Comparison of ENCODE assay signal across 24 cellular contexts in genomic region chrX:12930150-12930549, GRCh38. TPM values are rescaled to one million over a fixed set of nuclear protein-coding genes. Genes with fewer than 3 reads are reported as not detected.
A peak's percentile ranks its signal among the peaks of the same experiment; 100 is the strongest.
DNase-seq lines count a peak whose midpoint lies in the region; ATAC-seq, FAIRE-seq and TF ChIP-seq lines count a peak whose summit lies in the region.
"Had no signal": no experiment of that assay in that cellular context is flagged by ENCODE, and none has a peak within 500 bp of the region (broad histone marks: within the 10 kb centered on the region; RNA-seq: fewer than 3 reads in every experiment).

No MANE protein-coding gene starts in this region.

- no peak overlapping the region for H3K4me3 Mint-ChIP-seq in activated naive CD8-positive, alpha-beta T cell treated with anti-CD3 and anti-CD28 coated beads, Interleukin-2, amount 50 U/mL, for 24 hours
- H3K4me3 Mint-ChIP-seq in activated naive CD8-positive, alpha-beta T cell treated with anti-CD3 and anti-CD28 coated beads for 36 hours, result no peak overlapping the region
- H3K4me3 Mint-ChIP-seq in stimulated activated effector memory CD8-positive, alpha-beta T cell treated with anti-CD3 and anti-CD28 coated beads, Interleukin-12 subunit alpha, Interleukin-12 subunit beta, amount 100 ng/mL, for 72 hours, result no peak overlapping the region
- H3K4me3 Mint-ChIP-seq: CD14-positive monocyte; CD4-positive, alpha-beta memory T cell had no signal

- H3K79me2 ChIP-seq in K562 (ENCODE audit: control insufficient read depth, insufficient read depth, low read length), result no peaks in the 10 kb centered on the region

- no peak for TF ChIP-seq EP300 in K562 (IDR thresholded peaks at IDR 0.05; ENCODE audit: low read length)

- H3K4me2 ChIP-seq in K562 (ENCODE audit: insufficient read depth, low read length), result no peak overlapping the region
- H3K4me2 ChIP-seq: A549; BLaER1 treated with 17β-estradiol and CSF1 and Interleukin-3, amounts not matched to agents 10 nM and 100 nM had no signal

- peaks cover 18% of the 10 kb centered on the region for H3K4me1 Mint-ChIP-seq in activated naive CD8-positive, alpha-beta T cell treated with anti-CD3 and anti-CD28 coated beads, Interleukin-2, amount 50 U/mL, for 24 hours
- no peaks in the 10 kb centered on the region for H3K4me1 Mint-ChIP-seq in activated naive CD8-positive, alpha-beta T cell treated with anti-CD3 and anti-CD28 coated beads for 36 hours
- peaks cover 6% of the 10 kb centered on the region for H3K4me1 Mint-ChIP-seq in stimulated activated effector memory CD8-positive, alpha-beta T cell treated with anti-CD3 and anti-CD28 coated beads, Interleukin-12 subunit alpha, Interleukin-12 subunit beta, amount 100 ng/mL, for 72 hours
- H3K4me1 Mint-ChIP-seq: CD4-positive, alpha-beta memory T cell had no signal

- H3K27me3 Mint-ChIP-seq in activated naive CD8-positive, alpha-beta T cell treated with anti-CD3 and anti-CD28 coated beads, Interleukin-2, amount 50 U/mL, for 24 hours, result no peaks in the 10 kb centered on the region
- H3K27me3 Mint-ChIP-seq in activated naive CD8-positive, alpha-beta T cell treated with anti-CD3 and anti-CD28 coated beads for 36 hours, result no peaks in the 10 kb centered on the region

- H3K27ac ChIP-seq in K562 (ENCODE audit: extremely low read depth, low read depth, low read length), result no peak overlapping the region
- H3K27ac ChIP-seq in coronary artery, result no peak overlapping the region
- H3K27ac ChIP-seq: A549; BLaER1 treated with 17β-estradiol and CSF1 and Interleukin-3, amounts not matched to agents 10 nM and 100 nM; GM23248 had no signal

- no TSS peak for BruUV-seq in K562 (replicated peaks; lab: Mats Ljungman, UMichigan)

- FAIRE-seq in K562 (lab: Jason Lieb, UNC), result no peak
- FAIRE-seq: A549, G401.6, GM12878, GM19239, H1 had no signal

- H2AFZ ChIP-seq in K562 (ENCODE audit: low read depth, low read length), result no peak overlapping the region
- H2AFZ ChIP-seq: GM23248 had no signal

- no peak overlapping the region for H3K27ac Mint-ChIP-seq in activated naive CD8-positive, alpha-beta T cell treated with anti-CD3 and anti-CD28 coated beads, Interleukin-2, amount 50 U/mL, for 24 hours
- no peak overlapping the region for H3K27ac Mint-ChIP-seq in activated naive CD8-positive, alpha-beta T cell treated with anti-CD3 and anti-CD28 coated beads for 36 hours
- peak overlapping the region; percentile 37 for H3K27ac Mint-ChIP-seq in stimulated activated effector memory CD8-positive, alpha-beta T cell treated with anti-CD3 and anti-CD28 coated beads, Interleukin-12 subunit alpha, Interleukin-12 subunit beta, amount 100 ng/mL, for 72 hours
- H3K27ac Mint-ChIP-seq: CD4-positive, alpha-beta memory T cell had no signal

- H3K36me3 ChIP-seq in K562 (ENCODE audit: control insufficient read depth, insufficient read depth, low read length), result no peaks in the 10 kb centered on the region
- H3K36me3 ChIP-seq: BE2C; BLaER1 treated with 17β-estradiol and CSF1 and Interleukin-3, amounts not matched to agents 10 nM and 100 nM had no signal

- no peak for TF ChIP-seq CTCF in K562 (IDR thresholded peaks at IDR 0.05 in 2 of 3, conservative IDR thresholded peaks at IDR 0.05 in 1 of 3; ENCODE audit: insufficient read depth in 2 of 3, low read depth in 1 of 3, low read length in 3 of 3)
- no peak for TF ChIP-seq CTCF in coronary artery (IDR thresholded peaks at IDR 0.05)

- no peak overlapping the region for H3K4me3 ChIP-seq in K562
- no peak overlapping the region for H3K4me3 ChIP-seq in coronary artery
- H3K4me3 ChIP-seq: A549; BLaER1 treated with 17β-estradiol and CSF1 and Interleukin-3, amounts not matched to agents 10 nM and 100 nM; GM12878; GM23248 had no signal

- intact Hi-C loops in K562 (cut with micrococcal nuclease), result no loop called here

- 53% methylated on average over 2 of the region's 2 CpGs for WGBS in K562 (ENCODE audit: insufficient coverage, low coverage, missing lambda C conversion rate)

- peak; percentile 54 for ATAC-seq in activated naive CD8-positive, alpha-beta T cell treated with anti-CD3 and anti-CD28 coated beads, Interleukin-2, amount 50 U/mL, for 24 hours
- no peak for ATAC-seq in K562
- ATAC-seq in stimulated activated effector memory CD8-positive, alpha-beta T cell treated with anti-CD3 and anti-CD28 coated beads, Interleukin-12 subunit alpha, Interleukin-12 subunit beta, amount 100 ng/mL, for 72 hours, result peak; percentile 61
- ATAC-seq: A549, GM12878 had no signal

- no peaks in the 10 kb centered on the region for H3K36me3 Mint-ChIP-seq in activated naive CD8-positive, alpha-beta T cell treated with anti-CD3 and anti-CD28 coated beads, Interleukin-2, amount 50 U/mL, for 24 hours (ENCODE audit: low read depth)
- H3K36me3 Mint-ChIP-seq in activated naive CD8-positive, alpha-beta T cell treated with anti-CD3 and anti-CD28 coated beads for 36 hours, result no peaks in the 10 kb centered on the region
- no peaks in the 10 kb centered on the region for H3K36me3 Mint-ChIP-seq in stimulated activated effector memory CD8-positive, alpha-beta T cell treated with anti-CD3 and anti-CD28 coated beads, Interleukin-12 subunit alpha, Interleukin-12 subunit beta, amount 100 ng/mL, for 72 hours
- H3K36me3 Mint-ChIP-seq: CD14-positive monocyte; CD4-positive, alpha-beta memory T cell had no signal

- POLR2A ChIA-PET in K562 (lab: Yijun Ruan, JAX), result no interaction called here

- CTCF ChIA-PET in K562 (lab: Yijun Ruan, JAX; ENCODE audit: low intra/inter-chr PET ratio), result no interaction called here

- no peak overlapping the region for H3K9ac ChIP-seq in K562 (ENCODE audit: insufficient read depth in 1 of 2, low read depth in 2 of 2, low read length in 2 of 2)
- H3K9ac ChIP-seq: BLaER1 treated with 17β-estradiol and CSF1 and Interleukin-3, amounts not matched to agents 10 nM and 100 nM; GM23248 had no signal

- in situ Hi-C loops in K562 (cut with MboI), result no loop called here

- H4K20me1 ChIP-seq in K562 (replicated peaks; ENCODE audit: control insufficient read depth, insufficient read depth, low read length), result no peaks in the 10 kb centered on the region
- H4K20me1 ChIP-seq: BLaER1 treated with 17β-estradiol and CSF1 and Interleukin-3, amounts not matched to agents 10 nM and 100 nM had no signal

- TF ChIP-seq RAD21 in K562 (CRISPR knock-in tag; conservative IDR thresholded peaks at IDR 0.05 in 1 of 2, IDR thresholded peaks at IDR 0.05 in 1 of 2), result no peak

- no peak for TF ChIP-seq POLR2A in K562 (conservative IDR thresholded peaks at IDR 0.05)

- H3K9me1 ChIP-seq in K562 (ENCODE audit: control insufficient read depth, insufficient read depth, low read length), result no peaks in the 10 kb centered on the region

- H3K27me3 ChIP-seq in K562 (ENCODE audit: control insufficient read depth in 2 of 2, insufficient read depth in 2 of 2, low read length in 2 of 2), result no peaks in the 10 kb centered on the region
- H3K27me3 ChIP-seq: BE2C had no signal

- peaks cover 0 to 5% of the 10 kb centered on the region in 2 experiments; a peak in 2 of 5 replicates for H3K4me1 ChIP-seq in K562 (replicated peaks in 1 of 2; ENCODE audit: control insufficient read depth in 2 of 2, insufficient read depth in 2 of 2, low read length in 2 of 2)
- H3K4me1 ChIP-seq: A549, BE2C, Caco-2 had no signal

- no peaks in the 10 kb centered on the region for H3K9me3 ChIP-seq in K562 (replicated peaks; ENCODE audit: control insufficient read depth, insufficient read depth, low read depth, low read length)
- H3K9me3 ChIP-seq: A549, BE2C, Caco-2 had no signal

- H3K9me3 Mint-ChIP-seq in activated naive CD8-positive, alpha-beta T cell treated with anti-CD3 and anti-CD28 coated beads, Interleukin-2, amount 50 U/mL, for 24 hours, result no peaks in the 10 kb centered on the region
- H3K9me3 Mint-ChIP-seq in activated naive CD8-positive, alpha-beta T cell treated with anti-CD3 and anti-CD28 coated beads for 36 hours, result no peaks in the 10 kb centered on the region
- no peaks in the 10 kb centered on the region for H3K9me3 Mint-ChIP-seq in stimulated activated effector memory CD8-positive, alpha-beta T cell treated with anti-CD3 and anti-CD28 coated beads, Interleukin-12 subunit alpha, Interleukin-12 subunit beta, amount 100 ng/mL, for 72 hours

- DNase-seq in activated naive CD8-positive, alpha-beta T cell treated with anti-CD3 and anti-CD28 coated beads, Interleukin-2, amount 50 U/mL, for 24 hours, result no peak
- no peak for DNase-seq in activated naive CD8-positive, alpha-beta T cell treated with anti-CD3 and anti-CD28 coated beads for 36 hours
- DNase-seq in RPMI7951 (ENCODE audit: low read depth) (peak; percentile 10), K562 (ENCODE audit: extremely low read depth in 1 of 4, low spot score in 3 of 4) (no peak), coronary artery (ENCODE audit: low spot score) (no peak), CD1c-positive myeloid dendritic cell (ENCODE audit: extremely low spot score) (no peak)
- no peak for DNase-seq in stimulated activated effector memory CD8-positive, alpha-beta T cell treated with anti-CD3 and anti-CD28 coated beads, Interleukin-12 subunit alpha, Interleukin-12 subunit beta, amount 100 ng/mL, for 72 hours (ENCODE audit: low spot score in 2 of 2)
- DNase-seq: 8988T; ACHN; AML-193; BE2C; Caco-2; CD4-positive, alpha-beta memory T cell; DMS153; DND-41; GM23248; H7 had no signal

RNA-seq across cellular contexts. Expression of gene TLR8, which starts 23.7 kb away (rescaled TPM):
- not detected for total RNA-seq in activated naive CD8-positive, alpha-beta T cell treated with anti-CD3 and anti-CD28 coated beads for 36 hours
- not detected in 2 replicates for total RNA-seq in RPMI7951 (2014; rRNA removed; shearing (Covaris generic))
- total RNA-seq in K562 (2011; cell fraction: chromatin; rRNA removed; ENCODE audit: low replicate concordance), result not detected in 2 replicates
- total RNA-seq in K562 (2011; cell fraction: nucleolus; rRNA removed), result not detected in 2 replicates
- not detected in 2 replicates for total RNA-seq in K562 (2011; cell fraction: nucleoplasm; rRNA removed)
- total RNA-seq in K562 (2014; rRNA removed) (not detected in 2 replicates), K562 (2014; rRNA removed; fragmentation: Illumina TruSeq; extraction: Trizol) (not detected in 2 replicates), K562 (2015; rRNA removed; fragmentation: Illumina TruSeq; extraction: Trizol) (not detected in 2 replicates), K562 (2021) (not detected in 2 replicates)
- polyA plus RNA-seq in K562 (2011; rRNA removed) (not detected in 2 replicates), K562 (2014; fragmentation: Illumina TruSeq; extraction: Trizol) (not detected in 2 replicates), K562 (2014; fragmentation: Nextera tagmentation; extraction: Ambion mirVana) (not detected), K562 (2014; rRNA removed) (not detected in 2 replicates)
- not detected in 2 replicates for polyA plus RNA-seq in K562 (2011; cell fraction: cytosol; rRNA removed)
- polyA plus RNA-seq in K562 (2011; cell fraction: nucleus; rRNA removed), result not detected in 2 replicates
- polyA plus RNA-seq in K562 (2012), result 0.13 and 0.32 TPM in 2 replicates
- polyA minus RNA-seq in K562 (2011; rRNA and poly(A)+ RNA removed), result not detected in 2 replicates
- not detected in 2 replicates for polyA minus RNA-seq in K562 (2011; cell fraction: cytosol; rRNA and poly(A)+ RNA removed)
- polyA minus RNA-seq in K562 (2011; cell fraction: nucleus; rRNA and poly(A)+ RNA removed), result not detected in 2 replicates
- total RNA-seq: Caco-2, GM12878, GM23248, H1, H7 had no signal
- polyA plus RNA-seq: A549; CD4-positive, alpha-beta memory T cell; GM23248; H1 had no signal

RNA-seq across cellular contexts. Expression of gene TMSB4X, which starts 44.8 kb away (rescaled TPM):
- 1,000 to 10,000 TPM; 3,478 to 3,646 TPM for total RNA-seq in activated naive CD8-positive, alpha-beta T cell treated with anti-CD3 and anti-CD28 coated beads for 36 hours
- 3,554 and 3,782 TPM in 2 replicates for total RNA-seq in RPMI7951 (2014; rRNA removed; shearing (Covaris generic))
- 101 and 112 TPM in 2 replicates for total RNA-seq in K562 (2011; cell fraction: chromatin; rRNA removed; ENCODE audit: low replicate concordance)
- 168 and 187 TPM in 2 replicates for total RNA-seq in K562 (2011; cell fraction: nucleolus; rRNA removed)
- total RNA-seq in K562 (2011; cell fraction: nucleoplasm; rRNA removed), result 227 and 306 TPM in 2 replicates
- total RNA-seq in K562 (2014; rRNA removed) (1,035 and 1,094 TPM in 2 replicates), K562 (2014; rRNA removed; fragmentation: Illumina TruSeq; extraction: Trizol) (1,529 and 1,745 TPM in 2 replicates), K562 (2015; rRNA removed; fragmentation: Illumina TruSeq; extraction: Trizol) (1,145 and 1,178 TPM in 2 replicates), K562 (2021) (1,266 and 1,292 TPM in 2 replicates)
- polyA plus RNA-seq in K562 (2011; rRNA removed) (1,337 and 1,853 TPM in 2 replicates), K562 (2014; fragmentation: Illumina TruSeq; extraction: Trizol) (1,680 and 2,424 TPM in 2 replicates), K562 (2014; fragmentation: Nextera tagmentation; extraction: Ambion mirVana) (1,000 to 10,000 TPM; 1,688 to 2,035 TPM), K562 (2014; rRNA removed) (1,576 and 1,785 TPM in 2 replicates)
- 358 and 852 TPM in 2 replicates for polyA plus RNA-seq in K562 (2011; cell fraction: cytosol; rRNA removed)
- 404 and 705 TPM in 2 replicates for polyA plus RNA-seq in K562 (2011; cell fraction: nucleus; rRNA removed)
- 2,539 and 2,674 TPM in 2 replicates for polyA plus RNA-seq in K562 (2012)
- 876 and 1,337 TPM in 2 replicates for polyA minus RNA-seq in K562 (2011; rRNA and poly(A)+ RNA removed)
- 265 and 346 TPM in 2 replicates for polyA minus RNA-seq in K562 (2011; cell fraction: cytosol; rRNA and poly(A)+ RNA removed)
- 112 and 295 TPM in 2 replicates for polyA minus RNA-seq in K562 (2011; cell fraction: nucleus; rRNA and poly(A)+ RNA removed)
